Comparison of ENCODE assay signal across 20 cellular contexts in the genomic region with DNA sequence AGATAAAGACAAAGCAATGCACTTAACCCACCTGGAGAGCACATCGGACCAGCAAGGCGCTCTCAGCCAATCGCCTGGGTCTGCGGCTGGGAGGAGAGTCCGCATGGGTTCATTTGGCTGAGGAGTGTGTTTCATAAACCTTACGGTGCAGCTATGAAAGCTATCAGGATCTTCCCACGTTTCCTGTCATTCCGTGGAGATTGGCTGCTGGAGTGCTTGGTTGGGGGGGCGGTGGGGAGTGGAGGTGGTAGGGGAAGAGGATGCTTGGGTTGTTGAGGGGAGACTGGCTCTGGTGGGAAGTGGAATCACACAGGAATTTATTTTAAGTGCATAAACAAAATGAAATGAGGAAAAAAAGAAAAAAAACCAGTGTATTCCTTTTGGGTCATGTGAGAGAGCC.
"Had no signal": no experiment of that assay in that cellular context is flagged by ENCODE, and none has a peak within 500 bp of the region (broad histone marks: within the 10 kb centered on the region; RNA-seq: fewer than 3 reads in every experiment).

No MANE protein-coding gene starts in this region.

- DNase-seq: activated CD4-positive, alpha-beta T cell treated with anti-CD3 and anti-CD28 coated beads for 48 hours; activated CD4-positive, alpha-beta T cell treated with anti-CD3 and anti-CD28 coated beads, Interleukin-2, amount 50 U/mL, for 4 hours; activated CD4-positive, CD25-positive, alpha-beta regulatory T cell treated with anti-CD3 and anti-CD28 coated beads, Interleukin-2, amount 50 U/mL, for 72 hours; activated CD8-positive, alpha-beta memory T cell treated with anti-CD3 and anti-CD28 coated beads, Interleukin-2, amount 50 U/mL, for 48 hours; activated CD8-positive, alpha-beta T cell treated with anti-CD3 and anti-CD28 coated beads, Interleukin-2, amount 10 ng/mL, durations not matched to agents 7 days and 5 days; activated gamma-delta T cell; activated naive CD4-positive, alpha-beta T cell treated with anti-CD3 and anti-CD28 coated beads for 36 hours; activated T-cell treated with anti-CD3 and anti-CD28 coated beads, Interleukin-2, amount 50 U/mL, for 1 hour; NCI-H1092; NCI-H1417; NCI-H1930; NCI-H446; NCI-H524; NCI-H82; SHP77; T-helper 17 cell; T-helper 9 cell had no signal

- H3K4me3 ChIP-seq: SJSA1 had no signal

- H3K27me3 ChIP-seq: SJSA1 had no signal

- H3K27ac ChIP-seq: KMS-11, SJSA1 had no signal

- ATAC-seq: activated CD8-positive, alpha-beta T cell treated with anti-CD3 and anti-CD28 coated beads, Interleukin-2, amount 10 ng/mL, durations not matched to agents 7 days and 5 days; T-helper 17 cell; WTC11 had no signal

- H3K36me3 ChIP-seq: SJSA1 had no signal

- H3K4me1 ChIP-seq: SJSA1 had no signal
